In the genomic region with DNA sequence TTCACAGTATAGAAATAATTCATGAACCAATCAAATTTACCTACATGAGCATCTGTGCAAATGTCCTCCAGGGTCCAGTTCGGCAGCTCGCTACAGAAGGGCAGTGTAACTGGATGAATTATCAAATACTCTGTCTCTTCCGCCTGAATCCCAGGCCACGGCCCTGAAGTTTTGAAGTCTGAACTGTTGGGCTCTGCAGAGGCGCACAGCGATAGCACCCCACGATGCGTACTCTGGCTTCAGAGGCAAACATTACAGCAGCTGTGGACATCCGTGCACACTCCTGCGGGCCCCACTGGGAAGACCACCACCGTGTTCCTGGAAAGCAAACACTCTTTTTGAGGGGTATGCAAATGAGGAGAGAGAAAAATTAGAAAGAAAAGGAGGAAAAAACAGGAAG, we compare ENCODE assay signal across 14 cellular contexts.
DNase-seq lines count a peak whose midpoint lies in the region; TF ChIP-seq lines count a peak whose summit lies in the region.
"Had no signal": no experiment of that assay in that cellular context is flagged by ENCODE, and none has a peak within 500 bp of the region (broad histone marks: within the 10 kb centered on the region; RNA-seq: fewer than 3 reads in every experiment).

No MANE protein-coding gene starts in this region.

- H3K4me3 Mint-ChIP-seq in chondrocyte (ENCODE audit: unreplicated experiment), result no peak overlapping the region
- H3K4me3 Mint-ChIP-seq: B cell; CD8-positive, alpha-beta T cell had no signal

- no peak for TF ChIP-seq POLR2A in uterus (IDR thresholded peaks at IDR 0.05)

- intact Hi-C loops in posterior vena cava (cut with DNase I), result no loop called here
- intact Hi-C loops in uterus (cut with DNase I; ENCODE audit: low total_unique reads), result no loop called here

- peaks cover 15% of the 10 kb centered on the region for H3K9me3 Mint-ChIP-seq in chondrocyte (ENCODE audit: low read depth)
- H3K9me3 Mint-ChIP-seq: CD8-positive, alpha-beta T cell had no signal

- H3K36me3 Mint-ChIP-seq in chondrocyte (ENCODE audit: low read depth), result no peaks in the 10 kb centered on the region
- H3K36me3 Mint-ChIP-seq: CD8-positive, alpha-beta T cell had no signal

- DNase-seq in chondrocyte (ENCODE audit: low spot score), result no peak
- DNase-seq in ecto neural progenitor cell (ENCODE audit: low spot score), result peak; percentile 20
- DNase-seq in posterior vena cava (ENCODE audit: low spot score), result peak; percentile 25
- DNase-seq in NK-92 treated with Interleukin-12 subunit alpha and Interleukin-12 subunit beta, amount 100 ng/mL, for 24 hours (lab: John Stamatoyannopoulos, UW), result no peak
- no peak for DNase-seq in uterus
- DNase-seq in dermis blood vessel endothelial cell, result no peak
- DNase-seq: Calu3; CD8-positive, alpha-beta T cell; DMS79 treated with DMSO at 0.1 percent for 48 hours; GF-D8; GOT3; H7 had no signal

- no peaks in the 10 kb centered on the region for H3K36me3 ChIP-seq in uterus
- H3K36me3 ChIP-seq: BLaER1 treated with 17β-estradiol and CSF1 and Interleukin-3, amounts not matched to agents 10 nM and 100 nM had no signal

- H3K27me3 ChIP-seq in uterus, result no peaks in the 10 kb centered on the region

- no peak for TF ChIP-seq CTCF in chondrocyte (IDR thresholded peaks at IDR 0.05)
- no peak for TF ChIP-seq CTCF in uterus (IDR thresholded peaks at IDR 0.05)

- H3K27me3 Mint-ChIP-seq in chondrocyte (ENCODE audit: low read depth), result no peaks in the 10 kb centered on the region
- H3K27me3 Mint-ChIP-seq: B cell had no signal

- H3K9me3 ChIP-seq in uterus, result no peaks in the 10 kb centered on the region

- no peak overlapping the region for H3K4me3 ChIP-seq in uterus
- H3K4me3 ChIP-seq: BLaER1 treated with 17β-estradiol and CSF1 and Interleukin-3, amounts not matched to agents 10 nM and 100 nM had no signal

- peak overlapping the region; percentile 4 for H3K27ac Mint-ChIP-seq in chondrocyte (ENCODE audit: unreplicated experiment)
- H3K27ac Mint-ChIP-seq: B cell; CD8-positive, alpha-beta T cell had no signal

- H3K4me1 ChIP-seq in uterus, result no peaks in the 10 kb centered on the region

- no peak overlapping the region for H3K27ac ChIP-seq in uterus
- H3K27ac ChIP-seq: BLaER1 treated with 17β-estradiol and CSF1 and Interleukin-3, amounts not matched to agents 10 nM and 100 nM had no signal

- no peaks in the 10 kb centered on the region for H3K4me1 Mint-ChIP-seq in chondrocyte (ENCODE audit: low read depth)
- H3K4me1 Mint-ChIP-seq: B cell had no signal

Comparison
In these comparisons a context has a peak if more than half of its experiments do, and no peak if none do; other contexts are left out.
1. DNase-seq: peak in ecto neural progenitor cell (single experiment) and posterior vena cava (single experiment); none in chondrocyte (single experiment), NK-92 treated with Interleukin-12 subunit alpha and Interleukin-12 subunit beta, amount 100 ng/mL, for 24 hours (single experiment), uterus (0 of 2) and dermis blood vessel endothelial cell (single experiment).